8 cellular contexts compared by ENCODE assay signal in the genomic region with DNA sequence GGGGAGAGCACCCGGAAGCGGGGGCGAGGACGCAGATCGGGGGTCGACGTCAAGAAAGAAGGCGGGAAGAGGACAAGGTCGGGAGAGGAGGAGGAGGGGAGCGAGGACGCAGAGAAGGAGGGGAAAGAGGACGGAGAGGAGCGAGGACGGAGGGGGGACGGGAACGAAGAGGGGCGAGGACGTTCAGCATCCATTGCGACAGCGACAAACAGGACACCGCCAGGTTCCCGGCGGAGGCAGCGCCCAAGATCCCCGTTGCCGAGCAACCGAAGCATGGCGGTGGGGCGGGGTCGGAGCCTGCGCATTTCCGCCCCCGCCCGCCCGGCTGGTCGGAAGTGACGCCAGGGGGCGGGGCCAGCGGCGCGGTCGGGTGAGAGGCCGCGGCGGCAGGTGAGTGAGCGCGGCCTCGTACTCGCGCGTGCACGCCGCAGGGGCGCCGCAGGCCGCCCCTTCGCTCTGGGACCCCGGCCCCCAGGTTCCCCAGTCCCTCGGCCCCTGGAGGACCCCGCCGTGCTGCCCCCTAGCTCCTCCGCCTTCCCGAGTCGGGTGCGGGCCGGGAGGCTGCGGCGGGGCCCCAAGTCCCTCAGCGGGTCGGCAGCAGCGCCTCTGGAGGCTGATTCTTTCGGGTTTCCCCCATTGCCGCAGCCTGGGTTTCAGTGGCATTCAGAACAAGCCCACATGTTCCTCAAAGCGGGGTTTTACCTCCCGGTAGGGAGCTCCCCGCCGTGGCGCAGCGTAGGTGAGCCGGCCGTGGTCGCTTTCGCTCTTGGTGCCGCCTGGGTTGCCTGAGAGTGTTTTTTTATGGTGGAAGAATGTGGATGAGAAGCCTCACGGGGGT. TPM values are rescaled to one million over a fixed set of nuclear protein-coding genes. Genes with fewer than 3 reads are reported as not detected.
DNase-seq lines count a peak whose midpoint lies in the region; ATAC-seq and TF ChIP-seq lines count a peak whose summit lies in the region.

A gene with protein sequence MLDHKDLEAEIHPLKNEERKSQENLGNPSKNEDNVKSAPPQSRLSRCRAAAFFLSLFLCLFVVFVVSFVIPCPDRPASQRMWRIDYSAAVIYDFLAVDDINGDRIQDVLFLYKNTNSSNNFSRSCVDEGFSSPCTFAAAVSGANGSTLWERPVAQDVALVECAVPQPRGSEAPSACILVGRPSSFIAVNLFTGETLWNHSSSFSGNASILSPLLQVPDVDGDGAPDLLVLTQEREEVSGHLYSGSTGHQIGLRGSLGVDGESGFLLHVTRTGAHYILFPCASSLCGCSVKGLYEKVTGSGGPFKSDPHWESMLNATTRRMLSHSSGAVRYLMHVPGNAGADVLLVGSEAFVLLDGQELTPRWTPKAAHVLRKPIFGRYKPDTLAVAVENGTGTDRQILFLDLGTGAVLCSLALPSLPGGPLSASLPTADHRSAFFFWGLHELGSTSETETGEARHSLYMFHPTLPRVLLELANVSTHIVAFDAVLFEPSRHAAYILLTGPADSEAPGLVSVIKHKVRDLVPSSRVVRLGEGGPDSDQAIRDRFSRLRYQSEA (plus strand): TSS at position 354 of the 838 bp plus-strand sequence. CDS start 19,593 bp downstream, outside the sequence.

- peak; percentile 83 for ATAC-seq in GM21723 (IDR thresholded peaks at IDR 0.05; ENCODE audit: unreplicated experiment)

- CTCF ChIA-PET in PC-9 (lab: Charles Lee), result interaction anchor here (0.6 kb wide), 1 partner anchor 131 kb away, joined by 4 read pairs; no protein-coding TSS in a partner anchor

- H4K20me1 ChIP-seq in PC-9 (ENCODE audit: insufficient read depth), result no peaks in the 10 kb centered on the region

- peak within 1 kb of the TSS; percentile 91 for H3K4me2 ChIP-seq in PC-9

- H3F3A ChIP-seq in PC-9 (ENCODE audit: insufficient read depth, low read depth), result peaks cover 27% of the 10 kb centered on the region

- H3K27me3 ChIP-seq in PC-9 (ENCODE audit: insufficient read depth, low read depth) (no peaks in the 10 kb centered on the region), esophagus (ENCODE audit: control insufficient read depth in 1 of 2, insufficient read depth in 2 of 2, low read length in 2 of 2) (no peaks in the 10 kb centered on the region), mucosa of stomach (ENCODE audit: control insufficient read depth, insufficient read depth, low read length) (no peaks in the 10 kb centered on the region)

- H3K4me3 ChIP-seq in PC-9 (peak within 1 kb of the TSS; percentile 99), esophagus (ENCODE audit: low read depth in 1 of 2, low read length in 2 of 2) (peak within 1 kb of the TSS; percentile 82 to 88), mucosa of stomach (ENCODE audit: low read length) (peak within 1 kb of the TSS; percentile 80)

- peak within 1 kb of the TSS; percentile 91 for H2AFZ ChIP-seq in PC-9

- H3K9ac ChIP-seq in mucosa of stomach (ENCODE audit: low read length), result peak within 1 kb of the TSS; percentile 88

- H3K36me3 ChIP-seq in PC-9 (ENCODE audit: low read depth), result no peaks in the 10 kb centered on the region
- H3K36me3 ChIP-seq in esophagus (ENCODE audit: control insufficient read depth in 2 of 2, insufficient read depth in 2 of 2, low read length in 1 of 2), result no peaks in the 10 kb centered on the region
- no peaks in the 10 kb centered on the region for H3K36me3 ChIP-seq in mucosa of stomach (ENCODE audit: control insufficient read depth, insufficient read depth, low read length)

- intact Hi-C loops in PC-9 (cut with micrococcal nuclease; ENCODE audit: unreplicated experiment), result loop anchor here (2.0 kb wide), 1 partner anchor 118 kb away; a partner anchor contains a TSS

- no peaks in the 10 kb centered on the region for H3K9me3 ChIP-seq in PC-9 (ENCODE audit: insufficient read depth, low read depth)
- H3K9me3 ChIP-seq in esophagus (ENCODE audit: control insufficient read depth in 2 of 2, insufficient read depth in 1 of 2, low read depth in 1 of 2, low read length in 1 of 2), result no peaks in the 10 kb centered on the region
- no peaks in the 10 kb centered on the region for H3K9me3 ChIP-seq in mucosa of stomach (ENCODE audit: control insufficient read depth, low read length)

- TF ChIP-seq CTCF in PC-9 (conservative IDR thresholded peaks at IDR 0.05), result no peak; the same call in 1 of the 2 replicates

- peak; percentile 81 for DNase-seq in DMS79 treated with DMSO at 0.1 percent for 48 hours (lab: John Stamatoyannopoulos, UW)
- DNase-seq in KG1 (lab: John Stamatoyannopoulos, UW), result peak; percentile 88
- peak; percentile 85 to 96 for DNase-seq in PC-9
- peak; percentile 95 for DNase-seq in activated T-cell treated with anti-CD3 and anti-CD28 coated beads, Interleukin-2, amount 50 U/mL, for 1 hour
- peak; percentile 88 to 89 for DNase-seq in stimulated activated CD8-positive, alpha-beta memory T cell treated with anti-CD3 and anti-CD28 coated beads, Interleukin-7, amount 100 ng/mL, for 1 hour (ENCODE audit: low read depth in 2 of 2)

- H3K27ac ChIP-seq in PC-9 (peak within 1 kb of the TSS; percentile 90), esophagus (ENCODE audit: low read depth in 2 of 2, low read length in 1 of 2) (peak within 1 kb of the TSS; percentile 99)

- H3K4me1 ChIP-seq in PC-9 (replicated peaks; ENCODE audit: insufficient read depth) (no peaks in the 10 kb centered on the region), esophagus (ENCODE audit: control insufficient read depth in 2 of 2, insufficient read depth in 2 of 2, low read length in 1 of 2) (peaks cover 0 to 3% of the 10 kb centered on the region in 2 donors), mucosa of stomach (ENCODE audit: control insufficient read depth, insufficient read depth, low read length) (peaks cover 5% of the 10 kb centered on the region)

- BruUV-seq in PC-9 (replicated peaks; lab: Mats Ljungman, UMichigan), result no TSS peak

- peaks cover 17% of the 10 kb centered on the region for H3K79me2 ChIP-seq in PC-9 (ENCODE audit: low read depth)

- POLR2A ChIA-PET in PC-9 (lab: Charles Lee; ENCODE audit: unreplicated experiment), result interaction anchor here (0.7 kb wide), 1 partner anchor 118 kb away, joined by 5 read pairs; no protein-coding TSS in a partner anchor

- WGBS in esophagus, 2 donors, result 0 to 1% methylated on average over 61 to 85 of the region's 85 CpGs

- H3K9me2 ChIP-seq in PC-9 (ENCODE audit: insufficient read depth), result no peaks in the 10 kb centered on the region

RNA-seq across cellular contexts. Expression of the gene that starts here (rescaled TPM):
- 126 and 131 TPM in 2 replicates for total RNA-seq in PC-9 (2021)
- 10 to 100 TPM; 35.9 to 39.6 TPM for polyA plus RNA-seq in esophagus

Comparison
In these comparisons a context has a peak if more than half of its experiments do, and no peak if none do; other contexts are left out.
1. Peak in every context shown above with its lines: DNase-seq, ATAC-seq, H3K4me3 ChIP-seq and H3K27ac ChIP-seq.